ENCODE assay signal across 1 cellular context in the genomic region with DNA sequence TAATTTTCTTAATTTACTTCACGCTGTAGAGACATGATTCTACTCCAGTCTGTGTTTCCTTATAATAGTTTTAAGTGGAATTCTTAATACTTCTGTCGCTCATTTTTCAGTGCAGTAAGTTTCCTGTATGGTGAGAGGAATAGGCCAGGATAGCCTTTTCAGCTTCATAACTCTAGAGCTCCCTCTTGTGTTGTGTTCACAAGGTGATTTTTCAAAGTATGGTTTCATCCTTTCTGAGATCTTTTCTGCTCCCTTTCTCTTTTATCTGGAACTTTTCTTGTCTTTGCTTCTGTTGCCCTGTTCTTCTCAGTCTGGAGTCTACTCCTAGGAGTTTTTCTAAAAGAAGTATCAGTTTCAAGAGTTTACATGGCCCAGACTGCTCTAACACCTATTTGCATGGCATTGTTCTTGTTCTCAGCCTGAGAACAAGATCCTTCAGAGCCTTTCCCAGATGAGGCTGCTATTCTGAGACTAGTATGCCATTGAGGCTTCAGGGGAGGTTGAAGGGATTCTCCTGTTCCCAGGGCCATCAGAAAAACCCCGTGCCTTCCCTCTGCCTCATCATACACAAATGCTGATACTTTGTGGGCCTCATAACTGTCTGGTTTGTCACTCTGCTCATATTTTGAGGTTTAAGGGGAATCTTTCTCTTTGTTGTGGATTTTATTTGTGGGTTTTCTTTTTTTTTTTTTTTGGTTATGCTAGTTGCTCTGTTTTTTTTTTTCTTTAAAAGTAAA.
A peak's percentile ranks its signal among the peaks of the same experiment; 100 is the strongest.
TF ChIP-seq lines count a peak whose summit lies in the region.

No MANE protein-coding gene starts in this region.

TF ChIP-seq in K562, 482 proteins besides CTCF, POLR2A, EP300 and RAD21:
- TF ChIP-seq, protein P1, sequence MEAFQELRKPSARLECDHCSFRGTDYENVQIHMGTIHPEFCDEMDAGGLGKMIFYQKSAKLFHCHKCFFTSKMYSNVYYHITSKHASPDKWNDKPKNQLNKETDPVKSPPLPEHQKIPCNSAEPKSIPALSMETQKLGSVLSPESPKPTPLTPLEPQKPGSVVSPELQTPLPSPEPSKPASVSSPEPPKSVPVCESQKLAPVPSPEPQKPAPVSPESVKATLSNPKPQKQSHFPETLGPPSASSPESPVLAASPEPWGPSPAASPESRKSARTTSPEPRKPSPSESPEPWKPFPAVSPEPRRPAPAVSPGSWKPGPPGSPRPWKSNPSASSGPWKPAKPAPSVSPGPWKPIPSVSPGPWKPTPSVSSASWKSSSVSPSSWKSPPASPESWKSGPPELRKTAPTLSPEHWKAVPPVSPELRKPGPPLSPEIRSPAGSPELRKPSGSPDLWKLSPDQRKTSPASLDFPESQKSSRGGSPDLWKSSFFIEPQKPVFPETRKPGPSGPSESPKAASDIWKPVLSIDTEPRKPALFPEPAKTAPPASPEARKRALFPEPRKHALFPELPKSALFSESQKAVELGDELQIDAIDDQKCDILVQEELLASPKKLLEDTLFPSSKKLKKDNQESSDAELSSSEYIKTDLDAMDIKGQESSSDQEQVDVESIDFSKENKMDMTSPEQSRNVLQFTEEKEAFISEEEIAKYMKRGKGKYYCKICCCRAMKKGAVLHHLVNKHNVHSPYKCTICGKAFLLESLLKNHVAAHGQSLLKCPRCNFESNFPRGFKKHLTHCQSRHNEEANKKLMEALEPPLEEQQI (IDR thresholded peaks at IDR 0.05), result 0 out of 2 replicates have a peak, but pooled peaks have one; percentile 42
- TF ChIP-seq TRIM28 (IDR thresholded peaks at IDR 0.05) (0 out of 2 replicates have a peak, but pooled peaks have one; percentile 30), SOX6 (IDR thresholded peaks at IDR 0.05) (no peak), CC2D1A (IDR thresholded peaks at IDR 0.05) (peak; percentile 17; the same call in 1 of the 2 replicates), ZNF707 (CRISPR knock-in tag; conservative IDR thresholded peaks at IDR 0.05) (no peak), SMC3 (conservative IDR thresholded peaks at IDR 0.05; ENCODE audit: insufficient read depth, low read depth, low read length) (peak; percentile 56; the same call in 1 of the 2 replicates)
- TF ChIP-seq, protein P2, sequence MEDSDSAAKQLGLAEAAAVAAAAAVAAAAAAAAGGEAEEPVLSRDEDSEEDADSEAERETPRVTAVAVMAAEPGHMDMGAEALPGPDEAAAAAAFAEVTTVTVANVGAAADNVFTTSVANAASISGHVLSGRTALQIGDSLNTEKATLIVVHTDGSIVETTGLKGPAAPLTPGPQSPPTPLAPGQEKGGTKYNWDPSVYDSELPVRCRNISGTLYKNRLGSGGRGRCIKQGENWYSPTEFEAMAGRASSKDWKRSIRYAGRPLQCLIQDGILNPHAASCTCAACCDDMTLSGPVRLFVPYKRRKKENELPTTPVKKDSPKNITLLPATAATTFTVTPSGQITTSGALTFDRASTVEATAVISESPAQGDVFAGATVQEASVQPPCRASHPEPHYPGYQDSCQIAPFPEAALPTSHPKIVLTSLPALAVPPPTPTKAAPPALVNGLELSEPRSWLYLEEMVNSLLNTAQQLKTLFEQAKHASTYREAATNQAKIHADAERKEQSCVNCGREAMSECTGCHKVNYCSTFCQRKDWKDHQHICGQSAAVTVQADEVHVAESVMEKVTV (CRISPR knock-in tag; IDR thresholded peaks at IDR 0.05), result peak; percentile 30; the same call in 1 of the 2 replicates
- TF ChIP-seq, protein P3, sequence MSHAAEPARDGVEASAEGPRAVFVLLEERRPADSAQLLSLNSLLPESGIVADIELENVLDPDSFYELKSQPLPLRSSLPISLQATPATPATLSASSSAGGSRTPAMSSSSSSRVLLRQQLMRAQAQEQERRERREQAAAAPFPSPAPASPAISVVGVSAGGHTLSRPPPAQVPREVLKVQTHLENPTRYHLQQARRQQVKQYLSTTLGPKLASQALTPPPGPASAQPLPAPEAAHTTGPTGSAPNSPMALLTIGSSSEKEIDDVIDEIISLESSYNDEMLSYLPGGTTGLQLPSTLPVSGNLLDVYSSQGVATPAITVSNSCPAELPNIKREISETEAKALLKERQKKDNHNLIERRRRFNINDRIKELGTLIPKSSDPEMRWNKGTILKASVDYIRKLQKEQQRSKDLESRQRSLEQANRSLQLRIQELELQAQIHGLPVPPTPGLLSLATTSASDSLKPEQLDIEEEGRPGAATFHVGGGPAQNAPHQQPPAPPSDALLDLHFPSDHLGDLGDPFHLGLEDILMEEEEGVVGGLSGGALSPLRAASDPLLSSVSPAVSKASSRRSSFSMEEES (CRISPR knock-in tag; IDR thresholded peaks at IDR 0.05), result no peak
- TF ChIP-seq, protein P4, sequence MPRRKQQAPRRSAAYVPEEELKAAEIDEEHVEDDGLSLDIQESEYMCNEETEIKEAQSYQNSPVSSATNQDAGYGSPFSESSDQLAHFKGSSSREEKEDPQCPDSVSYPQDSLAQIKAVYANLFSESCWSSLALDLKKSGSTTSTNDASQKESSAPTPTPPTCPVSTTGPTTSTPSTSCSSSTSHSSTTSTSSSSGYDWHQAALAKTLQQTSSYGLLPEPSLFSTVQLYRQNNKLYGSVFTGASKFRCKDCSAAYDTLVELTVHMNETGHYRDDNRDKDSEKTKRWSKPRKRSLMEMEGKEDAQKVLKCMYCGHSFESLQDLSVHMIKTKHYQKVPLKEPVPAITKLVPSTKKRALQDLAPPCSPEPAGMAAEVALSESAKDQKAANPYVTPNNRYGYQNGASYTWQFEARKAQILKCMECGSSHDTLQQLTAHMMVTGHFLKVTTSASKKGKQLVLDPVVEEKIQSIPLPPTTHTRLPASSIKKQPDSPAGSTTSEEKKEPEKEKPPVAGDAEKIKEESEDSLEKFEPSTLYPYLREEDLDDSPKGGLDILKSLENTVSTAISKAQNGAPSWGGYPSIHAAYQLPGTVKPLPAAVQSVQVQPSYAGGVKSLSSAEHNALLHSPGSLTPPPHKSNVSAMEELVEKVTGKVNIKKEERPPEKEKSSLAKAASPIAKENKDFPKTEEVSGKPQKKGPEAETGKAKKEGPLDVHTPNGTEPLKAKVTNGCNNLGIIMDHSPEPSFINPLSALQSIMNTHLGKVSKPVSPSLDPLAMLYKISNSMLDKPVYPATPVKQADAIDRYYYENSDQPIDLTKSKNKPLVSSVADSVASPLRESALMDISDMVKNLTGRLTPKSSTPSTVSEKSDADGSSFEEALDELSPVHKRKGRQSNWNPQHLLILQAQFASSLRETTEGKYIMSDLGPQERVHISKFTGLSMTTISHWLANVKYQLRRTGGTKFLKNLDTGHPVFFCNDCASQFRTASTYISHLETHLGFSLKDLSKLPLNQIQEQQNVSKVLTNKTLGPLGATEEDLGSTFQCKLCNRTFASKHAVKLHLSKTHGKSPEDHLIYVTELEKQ (CRISPR knock-in tag; IDR thresholded peaks at IDR 0.05), result no peak
- TF ChIP-seq, protein P5, sequence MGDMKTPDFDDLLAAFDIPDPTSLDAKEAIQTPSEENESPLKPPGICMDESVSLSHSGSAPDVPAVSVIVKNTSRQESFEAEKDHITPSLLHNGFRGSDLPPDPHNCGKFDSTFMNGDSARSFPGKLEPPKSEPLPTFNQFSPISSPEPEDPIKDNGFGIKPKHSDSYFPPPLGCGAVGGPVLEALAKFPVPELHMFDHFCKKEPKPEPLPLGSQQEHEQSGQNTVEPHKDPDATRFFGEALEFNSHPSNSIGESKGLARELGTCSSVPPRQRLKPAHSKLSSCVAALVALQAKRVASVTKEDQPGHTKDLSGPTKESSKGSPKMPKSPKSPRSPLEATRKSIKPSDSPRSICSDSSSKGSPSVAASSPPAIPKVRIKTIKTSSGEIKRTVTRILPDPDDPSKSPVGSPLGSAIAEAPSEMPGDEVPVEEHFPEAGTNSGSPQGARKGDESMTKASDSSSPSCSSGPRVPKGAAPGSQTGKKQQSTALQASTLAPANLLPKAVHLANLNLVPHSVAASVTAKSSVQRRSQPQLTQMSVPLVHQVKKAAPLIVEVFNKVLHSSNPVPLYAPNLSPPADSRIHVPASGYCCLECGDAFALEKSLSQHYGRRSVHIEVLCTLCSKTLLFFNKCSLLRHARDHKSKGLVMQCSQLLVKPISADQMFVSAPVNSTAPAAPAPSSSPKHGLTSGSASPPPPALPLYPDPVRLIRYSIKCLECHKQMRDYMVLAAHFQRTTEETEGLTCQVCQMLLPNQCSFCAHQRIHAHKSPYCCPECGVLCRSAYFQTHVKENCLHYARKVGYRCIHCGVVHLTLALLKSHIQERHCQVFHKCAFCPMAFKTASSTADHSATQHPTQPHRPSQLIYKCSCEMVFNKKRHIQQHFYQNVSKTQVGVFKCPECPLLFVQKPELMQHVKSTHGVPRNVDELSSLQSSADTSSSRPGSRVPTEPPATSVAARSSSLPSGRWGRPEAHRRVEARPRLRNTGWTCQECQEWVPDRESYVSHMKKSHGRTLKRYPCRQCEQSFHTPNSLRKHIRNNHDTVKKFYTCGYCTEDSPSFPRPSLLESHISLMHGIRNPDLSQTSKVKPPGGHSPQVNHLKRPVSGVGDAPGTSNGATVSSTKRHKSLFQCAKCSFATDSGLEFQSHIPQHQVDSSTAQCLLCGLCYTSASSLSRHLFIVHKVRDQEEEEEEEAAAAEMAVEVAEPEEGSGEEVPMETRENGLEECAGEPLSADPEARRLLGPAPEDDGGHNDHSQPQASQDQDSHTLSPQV (IDR thresholded peaks at IDR 0.05), result 0 out of 2 replicates have a peak, but pooled peaks have one; percentile 21
